Comparison of ENCODE assay signal across 12 cellular contexts in the genomic region with DNA sequence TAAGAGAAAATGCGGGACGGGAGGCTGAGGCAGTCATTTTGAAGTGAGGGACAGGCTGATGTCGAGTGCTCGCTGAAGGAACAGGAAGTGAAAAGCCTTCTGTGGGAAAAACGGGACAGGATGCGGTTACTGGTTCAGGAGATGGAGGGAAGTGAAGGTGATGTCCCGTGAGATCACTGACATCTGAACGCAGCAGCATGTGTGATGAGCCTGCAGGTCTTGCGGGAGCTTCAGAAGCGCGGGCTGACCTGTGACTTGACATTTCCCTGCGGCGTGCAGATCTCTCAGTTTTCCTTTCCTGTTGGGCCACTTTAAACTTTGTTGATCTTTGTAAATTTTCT.
DNase-seq lines count a peak whose midpoint lies in the region; ATAC-seq and TF ChIP-seq lines count a peak whose summit lies in the region.
"Had no signal": no experiment of that assay in that cellular context is flagged by ENCODE, and none has a peak within 500 bp of the region (broad histone marks: within the 10 kb centered on the region; RNA-seq: fewer than 3 reads in every experiment).

No MANE protein-coding gene starts in this region.

- no peak for TF ChIP-seq EP300 in esophagus muscularis mucosa (IDR thresholded peaks at IDR 0.05)

- H3K4me3 Mint-ChIP-seq in HFFc6: no peak overlapping the region

- no peaks in the 10 kb centered on the region for H3K9me3 ChIP-seq in esophagus muscularis mucosa
- H3K9me3 ChIP-seq: left ventricle myocardium inferior, testis had no signal

- peaks cover 2% of the 10 kb centered on the region; the same call in 1 of the 2 replicates for H3K27me3 Mint-ChIP-seq in HFFc6 (ENCODE audit: insufficient read depth)

- H3K4me3 ChIP-seq in esophagus muscularis mucosa: no peak overlapping the region
- H3K4me3 ChIP-seq: left ventricle myocardium inferior, testis had no signal

- TF ChIP-seq POLR2A in esophagus muscularis mucosa (IDR thresholded peaks at IDR 0.05; ENCODE audit: low read depth): no peak

- 75% methylated on average over 13 of the region's 13 CpGs for WGBS in esophagus muscularis mucosa

- no peaks in the 10 kb centered on the region for H3K4me1 ChIP-seq in esophagus muscularis mucosa
- H3K4me1 ChIP-seq: testis had no signal

- H3K4me1 Mint-ChIP-seq in HFFc6 (ENCODE audit: low read depth): no peaks in the 10 kb centered on the region

- no peaks in the 10 kb centered on the region for H3K27me3 ChIP-seq in esophagus muscularis mucosa
- H3K27me3 ChIP-seq: testis had no signal

- H3K9me3 Mint-ChIP-seq in HFFc6: no peaks in the 10 kb centered on the region

- TF ChIP-seq CTCF in HFFc6 (IDR thresholded peaks at IDR 0.05) (no peak), esophagus muscularis mucosa (IDR thresholded peaks at IDR 0.05) (no peak)

- peaks cover 19% of the 10 kb centered on the region; the same call in 1 of the 2 replicates for H3K36me3 Mint-ChIP-seq in HFFc6 (ENCODE audit: low read depth)

- peak; percentile 33 for ATAC-seq in GM21737 (IDR thresholded peaks at IDR 0.05; ENCODE audit: unreplicated experiment)

- H3K27ac ChIP-seq in esophagus muscularis mucosa (replicated peaks in 1 of 4): no peak overlapping the region
- H3K27ac ChIP-seq: left ventricle myocardium inferior, testis had no signal

- DNase-seq in CMK (ENCODE audit: low read depth) (peak; percentile 86), UCSD-AML1 (lab: John Stamatoyannopoulos, UW; ENCODE audit: unreplicated experiment) (peak; percentile 60), lung microvascular endothelial cell (ENCODE audit: low read depth in 2 of 2) (peak; percentile 28 to 29), HFFc6 (no peak), esophagus muscularis mucosa (ENCODE audit: extremely low spot score) (no peak), DMS 273 (lab: John Stamatoyannopoulos, UW; ENCODE audit: unreplicated experiment) (no peak), NCI-H526 treated with DMSO at 0.1 percent for 48 hours (lab: John Stamatoyannopoulos, UW) (no peak)
- DNase-seq: DMS 273 treated with DMSO at 0.1 percent for 48 hours, left ventricle myocardium inferior, NCI-H2081, testis had no signal

- peaks cover 74 to 100% (median 87%) of the 10 kb centered on the region in 4 donors for H3K36me3 ChIP-seq in esophagus muscularis mucosa

- intact Hi-C loops in esophagus muscularis mucosa (cut with DNase I): no loop called here

- H3K27ac Mint-ChIP-seq in HFFc6: no peak overlapping the region

Comparison
In these comparisons a context has a peak if more than half of its experiments do, and no peak if none do; other contexts are left out.
1. DNase-seq: peak in CMK (single experiment), UCSD-AML1 (single experiment) and lung microvascular endothelial cell (2 of 2); none in HFFc6 (single experiment), esophagus muscularis mucosa (single experiment), DMS 273 (single experiment) and NCI-H526 treated with DMSO at 0.1 percent for 48 hours (single experiment).